8 cellular contexts compared by ENCODE assay signal in genomic region chr11:102317099-102317767, GRCh38. TPM values are rescaled to one million over a fixed set of nuclear protein-coding genes. Genes with fewer than 3 reads are reported as not detected.
A peak's percentile ranks its signal among the peaks of the same experiment; 100 is the strongest.
DNase-seq lines count a peak whose midpoint lies in the region; ATAC-seq and TF ChIP-seq lines count a peak whose summit lies in the region.

Gene BIRC3, plus strand, starts transcription at chr11:102317484. Its CDS starts 7,026 bp downstream, at chr11:102324510.

- H3K9ac ChIP-seq in Karpas-422 (ENCODE audit: low read length): peak within 1 kb of the TSS; percentile 42

- H2AFZ ChIP-seq in Karpas-422 (ENCODE audit: low read length): peak within 1 kb of the TSS; percentile 36

- H3K4me2 ChIP-seq in DOHH2 (ENCODE audit: low read length) (peak within 1 kb of the TSS; percentile 83), Karpas-422 (ENCODE audit: low read depth, low read length, poor library complexity, severe bottlenecking) (peak within 1 kb of the TSS; percentile 75)

- H3K79me2 ChIP-seq in DOHH2 (ENCODE audit: control insufficient read depth, low read length) (peaks cover 35% of the 10 kb centered on the region), Karpas-422 (ENCODE audit: low read length) (no peaks in the 10 kb centered on the region)

- ATAC-seq in GM21786 (IDR thresholded peaks at IDR 0.05; ENCODE audit: unreplicated experiment) (peak; percentile 76), foreskin keratinocyte (peak; percentile 98)

- H3K4me1 ChIP-seq in DOHH2 (ENCODE audit: control insufficient read depth, low read length) (peaks cover 91% of the 10 kb centered on the region), Karpas-422 (ENCODE audit: low read length) (peaks cover 16% of the 10 kb centered on the region), foreskin keratinocyte (peaks cover 31% of the 10 kb centered on the region), neutrophil (ENCODE audit: control insufficient read depth in 1 of 2, insufficient read depth in 1 of 2, low read depth in 1 of 2, low read length in 1 of 2) (peaks cover 23 to 28% of the 10 kb centered on the region in 2 experiments)

- peak within 1 kb of the TSS; percentile 75 for H3K4me3 ChIP-seq in DOHH2 (ENCODE audit: low read length)
- peak within 1 kb of the TSS; percentile 54 for H3K4me3 ChIP-seq in Karpas-422 (ENCODE audit: low read length)
- H3K4me3 ChIP-seq in neutrophil (ENCODE audit: low read depth in 1 of 2, low read length in 1 of 2): peak within 1 kb of the TSS; percentile 59 to 60

- peak; percentile 92 for DNase-seq in Karpas-422
- peak; percentile 95 to 98 for DNase-seq in SHP77 (lab: John Stamatoyannopoulos, UW)
- peak; percentile 85 for DNase-seq in activated effector memory CD4-positive, alpha-beta T cell treated with Interleukin-2 at 50 U/mL for 16 hours
- peak; percentile 99 for DNase-seq in foreskin keratinocyte
- DNase-seq in substantia nigra (lab: John Stamatoyannopoulos, UW): peak in 30 of 49 donors; percentile 8 to 61 (median 32)

- H3K36me3 ChIP-seq in DOHH2 (ENCODE audit: control insufficient read depth, low read length) (peaks cover 4% of the 10 kb centered on the region; the same call in 1 of the 2 replicates), Karpas-422 (ENCODE audit: insufficient read depth, low read length) (no peaks in the 10 kb centered on the region), neutrophil (no peaks in the 10 kb centered on the region)

- H4K20me1 ChIP-seq in DOHH2 (ENCODE audit: control insufficient read depth, insufficient read depth, low read depth, low read length) (no peaks in the 10 kb centered on the region), Karpas-422 (ENCODE audit: insufficient read depth, low read depth, low read length) (no peaks in the 10 kb centered on the region)

- H3K9me3 ChIP-seq in DOHH2 (ENCODE audit: control insufficient read depth, insufficient read depth, low read length) (no peaks in the 10 kb centered on the region), Karpas-422 (ENCODE audit: low read length) (no peaks in the 10 kb centered on the region), neutrophil (no peaks in the 10 kb centered on the region)

- H3K27me3 ChIP-seq in DOHH2 (ENCODE audit: control insufficient read depth, low read length) (no peaks in the 10 kb centered on the region), Karpas-422 (ENCODE audit: low read length) (no peaks in the 10 kb centered on the region; the same call in 1 of the 2 replicates), foreskin keratinocyte (no peaks in the 10 kb centered on the region), neutrophil (no peaks in the 10 kb centered on the region)

- TF ChIP-seq CTCF in DOHH2 (IDR thresholded peaks at IDR 0.05; ENCODE audit: low read depth, low read length, poor library complexity, severe bottlenecking) (peak; percentile 35), foreskin keratinocyte (conservative IDR thresholded peaks at IDR 0.05) (peak; percentile 49), neutrophil (IDR thresholded peaks at IDR 0.05) (peak; percentile 68)

- H3K27ac ChIP-seq in DOHH2 (ENCODE audit: low read depth, low read length) (peak within 1 kb of the TSS; percentile 54), Karpas-422 (ENCODE audit: low read length) (no peak within 1 kb of the TSS), foreskin keratinocyte (peak within 1 kb of the TSS; percentile 97), neutrophil (peak within 1 kb of the TSS; percentile 59), substantia nigra (ENCODE audit: low read depth, low read length, poor library complexity, severe bottlenecking) (no peak within 1 kb of the TSS)

- no peaks in the 10 kb centered on the region for H3K9me2 ChIP-seq in DOHH2 (replicated peaks; ENCODE audit: control insufficient read depth, low read length)
- H3K9me2 ChIP-seq in Karpas-422 (replicated peaks; ENCODE audit: insufficient read depth, low read length): no peaks in the 10 kb centered on the region

- H3F3A ChIP-seq in DOHH2 (ENCODE audit: control insufficient read depth, insufficient read depth): peaks cover 14% of the 10 kb centered on the region

RNA-seq across cellular contexts. Expression of gene BIRC3, which starts in this region (rescaled TPM):
- 0.47 and 0.52 TPM in 2 replicates for total RNA-seq in Karpas-422 (2014; rRNA removed; shearing (Covaris generic); ENCODE audit: low replicate concordance)
- total RNA-seq in foreskin keratinocyte: 6.7 and 10.1 TPM in 2 replicates
- 2.0 and 2.8 TPM in 2 replicates for polyA plus RNA-seq in foreskin keratinocyte

Comparison
In these comparisons a context has a peak if more than half of its experiments do, and no peak if none do; other contexts are left out.
1. Peak in DNase-seq, H3K4me3 ChIP-seq, H3K9ac ChIP-seq and H3K4me2 ChIP-seq in Karpas-422; RNA of the gene not detected or under 1 TPM.
2. H3K27ac ChIP-seq: peak in DOHH2 (single experiment), foreskin keratinocyte (single experiment) and neutrophil (single experiment); none in Karpas-422 (single experiment) and substantia nigra (single experiment).
3. DNase-seq: peak in every context shown above with its lines; median percentile 99 in foreskin keratinocyte; 96 in SHP77; 92 in Karpas-422; 85 in activated effector memory CD4-positive, alpha-beta T cell treated with Interleukin-2 at 50 U/mL for 16 hours; 32 in substantia nigra.
4. Peak in every context shown above with its lines, with median percentiles within 50 percentile points of each other: H3K4me3 ChIP-seq and CTCF ChIP-seq.